ENCODE assay signal across 17 cellular contexts in genomic region chr15:69576948-69577351, GRCh38.
DNase-seq lines count a peak whose midpoint lies in the region; ATAC-seq and TF ChIP-seq lines count a peak whose summit lies in the region.
"Had no signal": no experiment of that assay in that cellular context is flagged by ENCODE, and none has a peak within 500 bp of the region (broad histone marks: within the 10 kb centered on the region; RNA-seq: fewer than 3 reads in every experiment).

No MANE protein-coding gene starts in this region.

- H4K20me1 ChIP-seq in PC-3 (ENCODE audit: low read length) (no peaks in the 10 kb centered on the region), GM23338 (replicated peaks; ENCODE audit: insufficient read depth) (no peaks in the 10 kb centered on the region)

- no peak overlapping the region for H2AFZ ChIP-seq in PC-3 (ENCODE audit: low read length)
- H2AFZ ChIP-seq in neuronal stem cell (ENCODE audit: low read length): no peak overlapping the region
- H2AFZ ChIP-seq in GM23338: no peak overlapping the region
- H2AFZ ChIP-seq: hepatocyte had no signal

- TF ChIP-seq CTCF in PC-3 (conservative IDR thresholded peaks at IDR 0.05; ENCODE audit: low read depth, low read length) (no peak), GM23338 (conservative IDR thresholded peaks at IDR 0.05; ENCODE audit: low read depth in 2 of 2) (no peak)

- H2BK12ac ChIP-seq in neuronal stem cell (ENCODE audit: low read length): no peak overlapping the region

- peak overlapping the region; percentile 23 for H3K23ac ChIP-seq in neuronal stem cell (ENCODE audit: low read depth, low read length, poor library complexity)

- peaks cover 2% of the 10 kb centered on the region; the same call in 1 of the 3 replicates for H3K9me3 Mint-ChIP-seq in GM23338
- H3K9me3 Mint-ChIP-seq: CD4-positive, CD25-positive, alpha-beta regulatory T cell had no signal

- no peak overlapping the region for H3K4me3 ChIP-seq in Jurkat, Clone E6-1 (ENCODE audit: low read length)
- H3K4me3 ChIP-seq in PC-3 (ENCODE audit: low read length): no peak overlapping the region
- H3K4me3 ChIP-seq in neuronal stem cell (ENCODE audit: low read length in 2 of 2): no peak overlapping the region
- H3K4me3 ChIP-seq in GM23338: no peak overlapping the region
- H3K4me3 ChIP-seq: ascending aorta, HAP-1, hepatocyte, upper lobe of right lung had no signal

- H3K4me1 Mint-ChIP-seq in GM23338: peaks cover 14% of the 10 kb centered on the region

- POLR2A ChIA-PET in PC-3 (lab: Charles Lee; ENCODE audit: unreplicated experiment): interaction anchor here (0.6 kb wide), 1 partner anchor 15 kb away, joined by 20 read pairs; no protein-coding TSS in a partner anchor

- peak overlapping the region; percentile 35; the same call in 1 of the 2 replicates for H3K27ac ChIP-seq in PC-3 (ENCODE audit: low read length)
- H3K27ac ChIP-seq in neuronal stem cell (replicated peaks; ENCODE audit: low read length): no peak overlapping the region
- no peak overlapping the region for H3K27ac ChIP-seq in GM23338 (ENCODE audit: low read depth)
- H3K27ac ChIP-seq: ascending aorta, hepatocyte, upper lobe of right lung had no signal

- H3F3A ChIP-seq in PC-3 (ENCODE audit: low read length, unreplicated experiment) (no peaks in the 10 kb centered on the region), GM23338 (replicated peaks; ENCODE audit: low read depth) (no peaks in the 10 kb centered on the region)

- no peaks in the 10 kb centered on the region for H3K79me1 ChIP-seq in neuronal stem cell (ENCODE audit: low read depth, low read length)

- H2BK5ac ChIP-seq in neuronal stem cell (ENCODE audit: low read length): no peak overlapping the region

- H3K36me3 Mint-ChIP-seq in GM23338 (ENCODE audit: low read depth): no peaks in the 10 kb centered on the region
- H3K36me3 Mint-ChIP-seq: activated CD8-positive, alpha-beta memory T cell treated with anti-CD3 and anti-CD28 coated beads, Interleukin-2, amount 10 ng/mL, durations not matched to agents 7 days and 5 days; CD4-positive, CD25-positive, alpha-beta regulatory T cell had no signal

- no peak overlapping the region for H4K8ac ChIP-seq in neuronal stem cell (ENCODE audit: low read depth, low read length)

- peak overlapping the region; percentile 60 for H3K18ac ChIP-seq in neuronal stem cell (ENCODE audit: low read length)

- no peak overlapping the region for H4K91ac ChIP-seq in neuronal stem cell (ENCODE audit: low read depth, low read length, poor library complexity)

- intact Hi-C loops in PC-3 (cut with micrococcal nuclease): loop anchor here (5.0 kb wide), 2 partner anchors 55 to 520 kb away; partner anchors contain the start of gene TLE3

- H3K9me2 ChIP-seq in PC-3 (replicated peaks; ENCODE audit: low read length) (no peaks in the 10 kb centered on the region), GM23338 (ENCODE audit: insufficient read depth) (peaks cover 6% of the 10 kb centered on the region; the same call in 1 of the 2 replicates)

- H3K9me3 ChIP-seq in PC-3 (ENCODE audit: low read length) (no peaks in the 10 kb centered on the region), neuronal stem cell (replicated peaks in 1 of 2; ENCODE audit: control insufficient read depth in 2 of 2, insufficient read depth in 1 of 2, low read depth in 1 of 2, low read length in 2 of 2) (no peaks in the 10 kb centered on the region)
- H3K9me3 ChIP-seq: ascending aorta, upper lobe of right lung had no signal

- no peak overlapping the region for H2BK120ac ChIP-seq in neuronal stem cell (ENCODE audit: low read depth, low read length)

- H3K4ac ChIP-seq in neuronal stem cell (ENCODE audit: low read length): no peak overlapping the region

- WGBS in neuronal stem cell (ENCODE audit: extremely low coverage in 2 of 2, insufficient read length in 2 of 2, insufficient replicate concordance in 1 of 2), 2 donors: no CpG with 5 or more reads among the region's 4 CpGs

- ATAC-seq in PC-3: no peak
- ATAC-seq in GM18868 (IDR thresholded peaks at IDR 0.05; ENCODE audit: unreplicated experiment): no peak
- no peak for ATAC-seq in GM23338
- ATAC-seq: stimulated activated naive CD8-positive, alpha-beta T cell treated with anti-CD3 and anti-CD28 coated beads, Interleukin-15, Interleukin-2, amounts not matched to agents 100 U/mL and 50 U/mL, for 24 hours had no signal

- H3K4me1 ChIP-seq in PC-3 (ENCODE audit: insufficient read depth, low read length) (peaks cover 47% of the 10 kb centered on the region), neuronal stem cell (ENCODE audit: control insufficient read depth in 2 of 2, insufficient read depth in 1 of 2, low read depth in 1 of 2, low read length in 2 of 2) (peaks cover 9 to 16% of the 10 kb centered on the region in 2 donors), GM23338 (ENCODE audit: insufficient read depth) (no peaks in the 10 kb centered on the region)
- H3K4me1 ChIP-seq: HAP-1 had no signal

- H3K14ac ChIP-seq in neuronal stem cell (ENCODE audit: low read length): peak overlapping the region; percentile 3

- H3K36me3 ChIP-seq in PC-3 (ENCODE audit: low read depth, low read length) (no peaks in the 10 kb centered on the region), neuronal stem cell (replicated peaks in 1 of 2; ENCODE audit: control insufficient read depth in 2 of 2, insufficient read depth in 2 of 2, low read length in 2 of 2) (no peaks in the 10 kb centered on the region), GM23338 (ENCODE audit: insufficient read depth) (no peaks in the 10 kb centered on the region)
- H3K36me3 ChIP-seq: ascending aorta, HAP-1, upper lobe of right lung had no signal

- H3K27me3 Mint-ChIP-seq in GM23338 (ENCODE audit: insufficient read depth, low read depth, poor library complexity): peaks cover 8% of the 10 kb centered on the region

- H2BK15ac ChIP-seq in neuronal stem cell (ENCODE audit: low read length): no peak overlapping the region

- BruUV-seq in PC-3 (replicated peaks; lab: Mats Ljungman, UMichigan): no TSS peak

- H3K4me3 Mint-ChIP-seq in GM23338: no peak overlapping the region
- H3K4me3 Mint-ChIP-seq: activated CD8-positive, alpha-beta memory T cell treated with anti-CD3 and anti-CD28 coated beads, Interleukin-2, amount 10 ng/mL, durations not matched to agents 7 days and 5 days; CD4-positive, CD25-positive, alpha-beta regulatory T cell had no signal

- no peaks in the 10 kb centered on the region for H3K79me2 ChIP-seq in PC-3 (ENCODE audit: low read length)
- no peaks in the 10 kb centered on the region for H3K79me2 ChIP-seq in GM23338 (replicated peaks; ENCODE audit: insufficient read depth)
- H3K79me2 ChIP-seq: hepatocyte had no signal

- peak overlapping the region; percentile 16; the same call in 1 of the 2 replicates for H3K4me2 ChIP-seq in PC-3 (ENCODE audit: low read length)
- H3K4me2 ChIP-seq in neuronal stem cell (ENCODE audit: insufficient read depth, low read length, poor library complexity, severe bottlenecking): no peak overlapping the region
- H3K4me2 ChIP-seq in GM23338: no peak overlapping the region
- H3K4me2 ChIP-seq: hepatocyte had no signal

- peak; percentile 16 for DNase-seq in activated CD4-positive, alpha-beta T cell treated with anti-CD3 and anti-CD28 coated beads for 48 hours
- no peak for DNase-seq in activated CD4-positive, alpha-beta T cell treated with anti-CD3 and anti-CD28 coated beads, Interleukin-2, amount 50 U/mL, for 48 hours
- DNase-seq in Jurkat, Clone E6-1 (ENCODE audit: low read depth, low spot score): peak; percentile 44
- peak; percentile 47 for DNase-seq in PC-3
- no peak for DNase-seq in neuronal stem cell (ENCODE audit: low spot score)
- no peak for DNase-seq in NCI-H1694 (lab: John Stamatoyannopoulos, UW)
- DNase-seq in GM23338 (ENCODE audit: low spot score): no peak
- DNase-seq: activated CD8-positive, alpha-beta memory T cell treated with anti-CD3 and anti-CD28 coated beads, Interleukin-2, amount 10 ng/mL, durations not matched to agents 7 days and 5 days; activated gamma-delta T cell; NCI-H1436 treated with DMSO at 0.1 percent for 48 hours; stimulated activated naive CD8-positive, alpha-beta T cell treated with anti-CD3 and anti-CD28 coated beads, Interleukin-15, Interleukin-2, amounts not matched to agents 100 U/mL and 50 U/mL, for 24 hours; upper lobe of right lung had no signal

- H3K27ac Mint-ChIP-seq in GM23338: no peak overlapping the region
- H3K27ac Mint-ChIP-seq: activated CD8-positive, alpha-beta memory T cell treated with anti-CD3 and anti-CD28 coated beads, Interleukin-2, amount 10 ng/mL, durations not matched to agents 7 days and 5 days; CD4-positive, CD25-positive, alpha-beta regulatory T cell had no signal

- H3K9ac ChIP-seq in PC-3 (ENCODE audit: low read length) (no peak overlapping the region), neuronal stem cell (ENCODE audit: low read depth, low read length, poor library complexity) (no peak overlapping the region)

- H3K27me3 ChIP-seq in PC-3 (ENCODE audit: low read length) (no peaks in the 10 kb centered on the region), neuronal stem cell (ENCODE audit: control insufficient read depth in 3 of 3, insufficient read depth in 3 of 3, low read depth in 1 of 3, low read length in 3 of 3) (peaks cover 0 to 43% (median 0%) of the 10 kb centered on the region in 3 experiments), GM23338 (ENCODE audit: insufficient read depth) (no peaks in the 10 kb centered on the region)
- H3K27me3 ChIP-seq: ascending aorta, upper lobe of right lung had no signal

- CTCF ChIA-PET in PC-3 (lab: Charles Lee): interaction anchor here (0.8 to 1.0 kb wide), 2 partner anchors 15 to 18 kb away, joined by 3 to 4 read pairs; no protein-coding TSS in a partner anchor

- H2AK5ac ChIP-seq in neuronal stem cell (ENCODE audit: low read depth, low read length): no peak overlapping the region

TF ChIP-seq in GM23338, 12 proteins besides CTCF, POLR2A, EP300 and RAD21 (continues in another document):
- TF ChIP-seq STAT1 (IDR thresholded peaks at IDR 0.05; ENCODE audit: unreplicated experiment) (no peak), ZNF114 (CRISPR knock-in tag; IDR thresholded peaks at IDR 0.05) (no peak)

Comparison
In these comparisons a context has a peak if more than half of its experiments do, and no peak if none do; other contexts are left out.
1. DNase-seq: peak in activated CD4-positive, alpha-beta T cell treated with anti-CD3 and anti-CD28 coated beads for 48 hours (single experiment), Jurkat, Clone E6-1 (single experiment) and PC-3 (single experiment); none in activated CD4-positive, alpha-beta T cell treated with anti-CD3 and anti-CD28 coated beads, Interleukin-2, amount 50 U/mL, for 48 hours (0 of 2), neuronal stem cell (single experiment), NCI-H1694 (single experiment) and GM23338 (single experiment).